8 cellular contexts compared by ENCODE assay signal in genomic region chr6:161393839-161394364, GRCh38.
DNase-seq lines count a peak whose midpoint lies in the region; ATAC-seq, FAIRE-seq and TF ChIP-seq lines count a peak whose summit lies in the region.

No MANE protein-coding gene starts in this region.

- H3K27ac ChIP-seq in H1 (ENCODE audit: low read depth, low read length): no peak overlapping the region

- no peak overlapping the region for H3K14ac ChIP-seq in H1 (ENCODE audit: insufficient read length)

- no peak overlapping the region for H2BK120ac ChIP-seq in H1 (replicated peaks; ENCODE audit: low read depth, low read length)

- no peaks in the 10 kb centered on the region; a peak in 1 of 7 replicates for H3K27me3 ChIP-seq in H1 (replicated peaks in 1 of 4; ENCODE audit: control insufficient read depth in 3 of 4, extremely low read depth in 1 of 4, insufficient read depth in 3 of 4, low read length in 3 of 4)

- H4K20me1 ChIP-seq in H1 (replicated peaks in 1 of 2; ENCODE audit: control insufficient read depth in 1 of 2, insufficient read depth in 2 of 2, low read length in 2 of 2): no peaks in the 10 kb centered on the region

- no peak for TF ChIP-seq POLR2A in H1 (IDR thresholded peaks at IDR 0.05; ENCODE audit: control extremely low read depth in 1 of 2, low read depth in 2 of 2, low read length in 2 of 2)

- no peaks in the 10 kb centered on the region; a peak in 2 of 7 replicates for H3K4me1 ChIP-seq in H1 (replicated peaks in 1 of 4; ENCODE audit: control insufficient read depth in 3 of 4, insufficient read depth in 4 of 4, low read length in 3 of 4)

- no peak overlapping the region for H3K9ac ChIP-seq in H1 (replicated peaks in 1 of 4; ENCODE audit: extremely low read depth in 1 of 4, low read depth in 3 of 4, low read length in 3 of 4)

- no peaks in the 10 kb centered on the region for H3K79me1 ChIP-seq in H1 (ENCODE audit: low read depth, low read length)

- no peak overlapping the region for H4K5ac ChIP-seq in H1 (ENCODE audit: insufficient read length, low read depth, low read length)

- no peaks in the 10 kb centered on the region for H3K9me3 ChIP-seq in H1 (ENCODE audit: insufficient read depth in 2 of 2, low read depth in 1 of 2, low read length in 1 of 2)

- peak; percentile 79 to 83 for TF ChIP-seq RAD21 in H1 (IDR thresholded peaks at IDR 0.05 in 1 of 2, conservative IDR thresholded peaks at IDR 0.05 in 1 of 2; ENCODE audit: low read depth in 2 of 2, low read length in 2 of 2)

- H2AFZ ChIP-seq in H1 (ENCODE audit: low read length): peak overlapping the region; percentile 61; the same call in 1 of the 2 replicates

- H4K91ac ChIP-seq in H1 (replicated peaks; ENCODE audit: insufficient read length, low read length): no peak overlapping the region

- H2BK20ac ChIP-seq in H1 (ENCODE audit: low read length): no peak overlapping the region

- H4K8ac ChIP-seq in H1 (ENCODE audit: extremely low read depth, insufficient read depth, low read length): no peak overlapping the region

- no peaks in the 10 kb centered on the region for H3K36me3 ChIP-seq in H1 (ENCODE audit: control insufficient read depth in 2 of 4, insufficient read depth in 4 of 4, low read length in 3 of 4)

- no peaks in the 10 kb centered on the region for H3K36me3 Mint-ChIP-seq in stimulated activated memory B cell treated with anti-CD40 and anti-IgM and Interleukin-4, amounts not matched to agents 10 μg/mL and 1 μg/mL and 100 μg/mL, for 72 hours

- H3K27ac Mint-ChIP-seq in stimulated activated memory B cell treated with anti-CD40 and anti-IgM and Interleukin-4, amounts not matched to agents 10 μg/mL and 1 μg/mL and 100 μg/mL, for 72 hours: no peak overlapping the region

- no peak overlapping the region for H3K23ac ChIP-seq in H1 (ENCODE audit: insufficient read length)

- H2AK5ac ChIP-seq in H1 (ENCODE audit: low read depth, low read length): no peak overlapping the region

- H2BK15ac ChIP-seq in H1 (ENCODE audit: low read length): no peak overlapping the region

- H2BK5ac ChIP-seq in H1 (ENCODE audit: low read depth, low read length): no peak overlapping the region

- DNase-seq in CMK (ENCODE audit: low read depth): peak; percentile 25
- peak; percentile 19 for DNase-seq in NCI-H2227 (lab: John Stamatoyannopoulos, UW; ENCODE audit: unreplicated experiment)
- no peak for DNase-seq in H1 (ENCODE audit: low read depth in 1 of 2, low spot score in 2 of 2)
- peak; percentile 84 for DNase-seq in midbrain (lab: John Stamatoyannopoulos, UW)

- no peaks in the 10 kb centered on the region for H3K23me2 ChIP-seq in H1 (ENCODE audit: low read depth, low read length)

- POLR2A ChIA-PET in H1 (lab: Charles Lee; ENCODE audit: partially characterized antibody): no interaction called here

- H3K4ac ChIP-seq in H1 (replicated peaks; ENCODE audit: insufficient read length, low read depth, low read length): no peak overlapping the region

- H3K9me3 Mint-ChIP-seq in stimulated activated memory B cell treated with anti-CD40 and anti-IgM and Interleukin-4, amounts not matched to agents 10 μg/mL and 1 μg/mL and 100 μg/mL, for 72 hours: peaks cover 4% of the 10 kb centered on the region

- no peak for TF ChIP-seq EP300 in H1 (IDR thresholded peaks at IDR 0.05; ENCODE audit: borderline replicate concordance in 1 of 2, low read depth in 2 of 2, low read length in 2 of 2)

- ATAC-seq in GM19324 (IDR thresholded peaks at IDR 0.05; ENCODE audit: low FRiP score, unreplicated experiment): peak; percentile 98
- peak; percentile 99 for ATAC-seq in HG03280 (IDR thresholded peaks at IDR 0.05; ENCODE audit: unreplicated experiment)
- ATAC-seq in stimulated activated memory B cell treated with anti-CD40 and anti-IgM and Interleukin-4, amounts not matched to agents 10 μg/mL and 1 μg/mL and 100 μg/mL, for 72 hours: peak; percentile 89

- H3K79me2 ChIP-seq in H1 (ENCODE audit: control insufficient read depth in 1 of 2, insufficient read depth in 2 of 2, low read length in 2 of 2): no peaks in the 10 kb centered on the region

- H3K56ac ChIP-seq in H1 (replicated peaks; ENCODE audit: insufficient read length, low read depth, low read length): no peak overlapping the region

- peak; percentile 84 for FAIRE-seq in H1 (lab: Jason Lieb, UNC)

- H3K4me2 ChIP-seq in H1 (ENCODE audit: insufficient read depth in 1 of 2, low read depth in 2 of 2, low read length in 2 of 2): peak overlapping the region in 1 of 2 experiments; percentile 30; a peak in 1 of 4 replicates

- no peak overlapping the region for H2BK12ac ChIP-seq in H1 (ENCODE audit: low read depth, low read length)

- no peak overlapping the region for H3K18ac ChIP-seq in H1 (ENCODE audit: extremely low read depth, low read length)

- no peaks in the 10 kb centered on the region for H3K27me3 Mint-ChIP-seq in stimulated activated memory B cell treated with anti-CD40 and anti-IgM and Interleukin-4, amounts not matched to agents 10 μg/mL and 1 μg/mL and 100 μg/mL, for 72 hours

- CTCF ChIA-PET in H1 (lab: Charles Lee; ENCODE audit: partially characterized antibody): interaction anchor here (0.7 to 10.0 kb wide), 25 partner anchors 8 to 352 kb away, joined by 3 to 86 read pairs (median 4); no protein-coding TSS in a partner anchor

- H3K4me1 Mint-ChIP-seq in stimulated activated memory B cell treated with anti-CD40 and anti-IgM and Interleukin-4, amounts not matched to agents 10 μg/mL and 1 μg/mL and 100 μg/mL, for 72 hours: no peaks in the 10 kb centered on the region

- WGBS in H1 (ENCODE audit: extremely low coverage in 1 of 2, insufficient coverage in 1 of 2, insufficient read length in 1 of 2, insufficient replicate concordance in 2 of 2, low coverage in 1 of 2, low lambda C conversion rate in 2 of 2, missing lambda C conversion rate in 1 of 2), 2 experiments: 33% methylated on average over 7 of the region's 7 CpGs; no CpG with 5 or more reads in 1 of the 2 experiments

- no peak overlapping the region for H3K4me3 Mint-ChIP-seq in stimulated activated memory B cell treated with anti-CD40 and anti-IgM and Interleukin-4, amounts not matched to agents 10 μg/mL and 1 μg/mL and 100 μg/mL, for 72 hours

- H3K4me3 ChIP-seq in WI38 (ENCODE audit: low read depth, low read length): no peak overlapping the region
- H3K4me3 ChIP-seq in H1 (ENCODE audit: extremely low read depth in 1 of 4, insufficient read depth in 2 of 4, low read depth in 3 of 4, low read length in 4 of 4): no peak overlapping the region

- TF ChIP-seq CTCF in WI38 (IDR thresholded peaks at IDR 0.05; ENCODE audit: low read depth, low read length): peak; percentile 15; the same call in 1 of the 2 replicates
- TF ChIP-seq CTCF in H1 (IDR thresholded peaks at IDR 0.05; ENCODE audit: control extremely low read depth in 1 of 3, insufficient read depth in 1 of 3, low read depth in 1 of 3, low read length in 3 of 3): peak in 2 of 3 experiments; percentile 54; a peak in 2 of 4 replicates

TF ChIP-seq in H1, 55 proteins besides CTCF, POLR2A, EP300 and RAD21:
- TF ChIP-seq JUN (IDR thresholded peaks at IDR 0.05; ENCODE audit: low read depth, low read length) (peak; percentile 25; the same call in 1 of the 2 replicates), JUND (IDR thresholded peaks at IDR 0.05; ENCODE audit: low read length) (peak; percentile 94), RFX5 (IDR thresholded peaks at IDR 0.05; ENCODE audit: borderline replicate concordance, low read depth, low read length) (no peak), TAF7 (optimal IDR thresholded peaks at IDR 0.05; ENCODE audit: borderline replicate concordance, low read depth, low read length) (no peak)
- TF ChIP-seq, protein P1, sequence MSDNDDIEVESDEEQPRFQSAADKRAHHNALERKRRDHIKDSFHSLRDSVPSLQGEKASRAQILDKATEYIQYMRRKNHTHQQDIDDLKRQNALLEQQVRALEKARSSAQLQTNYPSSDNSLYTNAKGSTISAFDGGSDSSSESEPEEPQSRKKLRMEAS (IDR thresholded peaks at IDR 0.05): no peak

Comparison
In these comparisons a context has a peak if more than half of its experiments do, and no peak if none do; other contexts are left out.
1. DNase-seq: peak in CMK (single experiment), NCI-H2227 (single experiment) and midbrain (single experiment); none in H1 (0 of 2).
2. Peak in every context shown above with its lines, with median percentiles within 50 percentile points of each other: ATAC-seq.